In genomic region chr9:92737611-92738299, GRCh38 we compare ENCODE assay signal across 15 cellular contexts. TPM values are rescaled to one million over a fixed set of nuclear protein-coding genes. Genes with fewer than 3 reads are reported as not detected.
A peak's percentile ranks its signal among the peaks of the same experiment; 100 is the strongest.
DNase-seq lines count a peak whose midpoint lies in the region; ATAC-seq and TF ChIP-seq lines count a peak whose summit lies in the region.
"Had no signal": no experiment of that assay in that cellular context is flagged by ENCODE, and none has a peak within 500 bp of the region (broad histone marks: within the 10 kb centered on the region; RNA-seq: fewer than 3 reads in every experiment).

No MANE protein-coding gene starts in this region.

- H3K9ac ChIP-seq in neuronal stem cell (ENCODE audit: low read depth, low read length, poor library complexity): no peak overlapping the region

- H3K9me3 Mint-ChIP-seq in activated CD4-positive, alpha-beta T cell treated with anti-CD3 and anti-CD28 coated beads, Interleukin-2, amount 10 ng/mL, durations not matched to agents 7 days and 5 days: no peaks in the 10 kb centered on the region
- no peaks in the 10 kb centered on the region for H3K9me3 Mint-ChIP-seq in WTC11
- no peaks in the 10 kb centered on the region for H3K9me3 Mint-ChIP-seq in stimulated activated memory B cell treated with anti-CD40 and anti-IgM and Interleukin-4, amounts not matched to agents 10 μg/mL and 1 μg/mL and 100 μg/mL, for 72 hours
- H3K9me3 Mint-ChIP-seq: stimulated activated naive CD8-positive, alpha-beta T cell treated with anti-CD3 and anti-CD28 coated beads, Interleukin-15, Interleukin-2, amounts not matched to agents 100 ng/mL and 50 ng/mL, for 24 hours had no signal

- no peaks in the 10 kb centered on the region for H3K9me3 ChIP-seq in neuronal stem cell (replicated peaks in 1 of 2; ENCODE audit: control insufficient read depth in 2 of 2, insufficient read depth in 1 of 2, low read depth in 1 of 2, low read length in 2 of 2)

- no peaks in the 10 kb centered on the region for H3K27me3 Mint-ChIP-seq in activated CD4-positive, alpha-beta T cell treated with anti-CD3 and anti-CD28 coated beads, Interleukin-2, amount 10 ng/mL, durations not matched to agents 7 days and 5 days
- H3K27me3 Mint-ChIP-seq in WTC11 (ENCODE audit: low read depth): no peaks in the 10 kb centered on the region
- no peaks in the 10 kb centered on the region for H3K27me3 Mint-ChIP-seq in stimulated activated memory B cell treated with anti-CD40 and anti-IgM and Interleukin-4, amounts not matched to agents 10 μg/mL and 1 μg/mL and 100 μg/mL, for 72 hours
- H3K27me3 Mint-ChIP-seq: activated naive CD8-positive, alpha-beta T cell; stimulated activated naive CD8-positive, alpha-beta T cell treated with anti-CD3 and anti-CD28 coated beads, Interleukin-15, Interleukin-2, amounts not matched to agents 100 ng/mL and 50 ng/mL, for 24 hours had no signal

- H3K4me3 ChIP-seq in neuronal stem cell (ENCODE audit: low read length in 2 of 2): no peak overlapping the region

- no peaks in the 10 kb centered on the region for H3K36me3 ChIP-seq in neuronal stem cell (replicated peaks in 1 of 2; ENCODE audit: control insufficient read depth in 2 of 2, insufficient read depth in 2 of 2, low read length in 2 of 2)

- peaks cover 0 to 13% of the 10 kb centered on the region in 2 donors for H3K4me1 ChIP-seq in neuronal stem cell (ENCODE audit: control insufficient read depth in 2 of 2, insufficient read depth in 1 of 2, low read depth in 1 of 2, low read length in 2 of 2)

- peaks cover 15% of the 10 kb centered on the region for H3K79me1 ChIP-seq in neuronal stem cell (ENCODE audit: low read depth, low read length)

- H2BK12ac ChIP-seq in neuronal stem cell (ENCODE audit: low read length): no peak overlapping the region

- ATAC-seq in WTC11 (no peak), left colon (peak; percentile 38), HG02763 (IDR thresholded peaks at IDR 0.05; ENCODE audit: unreplicated experiment) (no peak)
- no peak for ATAC-seq in stimulated activated memory B cell treated with anti-CD40 and anti-IgM and Interleukin-4, amounts not matched to agents 10 μg/mL and 1 μg/mL and 100 μg/mL, for 72 hours
- ATAC-seq: HCT116 had no signal

- intact Hi-C loops in left colon (cut with DNase I, micrococcal nuclease): no loop called here

- no peak overlapping the region for H2AK5ac ChIP-seq in neuronal stem cell (ENCODE audit: low read depth, low read length)

- no peak overlapping the region for H2BK5ac ChIP-seq in neuronal stem cell (ENCODE audit: low read length)

- POLR2A ChIA-PET in activated CD4-positive, alpha-beta T cell treated with anti-CD3 and anti-CD28 coated beads, Interleukin-2, amount 10 ng/mL, durations not matched to agents 7 days and 5 days (lab: Charles Lee): no interaction called here
- POLR2A ChIA-PET in WTC11 (lab: Charles Lee): no interaction called here

- no peak overlapping the region for H4K8ac ChIP-seq in neuronal stem cell (ENCODE audit: low read depth, low read length)

- no peak overlapping the region for H3K27ac ChIP-seq in neuronal stem cell (replicated peaks; ENCODE audit: low read length)
- H3K27ac ChIP-seq: 22Rv1, HL-60 had no signal

- H4K91ac ChIP-seq in neuronal stem cell (ENCODE audit: low read depth, low read length, poor library complexity): no peak overlapping the region

- no peak overlapping the region for H2AFZ ChIP-seq in neuronal stem cell (ENCODE audit: low read length)

- H3K4me1 Mint-ChIP-seq in activated CD4-positive, alpha-beta T cell treated with anti-CD3 and anti-CD28 coated beads, Interleukin-2, amount 10 ng/mL, durations not matched to agents 7 days and 5 days: peaks cover 48% of the 10 kb centered on the region
- H3K4me1 Mint-ChIP-seq in WTC11: peaks cover 69% of the 10 kb centered on the region
- H3K4me1 Mint-ChIP-seq in stimulated activated memory B cell treated with anti-CD40 and anti-IgM and Interleukin-4, amounts not matched to agents 10 μg/mL and 1 μg/mL and 100 μg/mL, for 72 hours: peaks cover 81% of the 10 kb centered on the region

- peak overlapping the region; percentile 22 for H3K27ac Mint-ChIP-seq in activated CD4-positive, alpha-beta T cell treated with anti-CD3 and anti-CD28 coated beads, Interleukin-2, amount 10 ng/mL, durations not matched to agents 7 days and 5 days
- H3K27ac Mint-ChIP-seq in WTC11: peak overlapping the region; percentile 79; the same call in 1 of the 2 replicates
- peak overlapping the region; percentile 60 for H3K27ac Mint-ChIP-seq in stimulated activated memory B cell treated with anti-CD40 and anti-IgM and Interleukin-4, amounts not matched to agents 10 μg/mL and 1 μg/mL and 100 μg/mL, for 72 hours
- H3K27ac Mint-ChIP-seq: activated naive CD8-positive, alpha-beta T cell; stimulated activated naive CD8-positive, alpha-beta T cell treated with anti-CD3 and anti-CD28 coated beads, Interleukin-15, Interleukin-2, amounts not matched to agents 100 ng/mL and 50 ng/mL, for 24 hours had no signal

- no peak overlapping the region for H3K4me3 Mint-ChIP-seq in activated CD4-positive, alpha-beta T cell treated with anti-CD3 and anti-CD28 coated beads, Interleukin-2, amount 10 ng/mL, durations not matched to agents 7 days and 5 days
- no peak overlapping the region for H3K4me3 Mint-ChIP-seq in WTC11
- no peak overlapping the region for H3K4me3 Mint-ChIP-seq in stimulated activated memory B cell treated with anti-CD40 and anti-IgM and Interleukin-4, amounts not matched to agents 10 μg/mL and 1 μg/mL and 100 μg/mL, for 72 hours
- H3K4me3 Mint-ChIP-seq: activated naive CD8-positive, alpha-beta T cell; stimulated activated naive CD8-positive, alpha-beta T cell treated with anti-CD3 and anti-CD28 coated beads, Interleukin-15, Interleukin-2, amounts not matched to agents 100 ng/mL and 50 ng/mL, for 24 hours had no signal

- no peak overlapping the region for H3K4ac ChIP-seq in neuronal stem cell (ENCODE audit: low read length)

- H3K4me2 ChIP-seq in neuronal stem cell (ENCODE audit: insufficient read depth, low read length, poor library complexity, severe bottlenecking): no peak overlapping the region

- no peak for TF ChIP-seq CTCF in WTC11 (IDR thresholded peaks at IDR 0.05)

- H3K14ac ChIP-seq in neuronal stem cell (ENCODE audit: low read length): no peak overlapping the region

- no peak overlapping the region for H2BK120ac ChIP-seq in neuronal stem cell (ENCODE audit: low read depth, low read length)

- H2BK15ac ChIP-seq in neuronal stem cell (ENCODE audit: low read length): no peak overlapping the region

- no peak for DNase-seq in activated CD4-positive, alpha-beta T cell treated with anti-CD3 and anti-CD28 coated beads, Interleukin-2, amount 10 ng/mL, durations not matched to agents 7 days and 5 days
- no peak for DNase-seq in activated CD4-positive, alpha-beta T cell treated with anti-CD3 and anti-CD28 coated beads for 48 hours
- DNase-seq in WTC11 (ENCODE audit: low spot score) (no peak), left colon (no peak), neuronal stem cell (ENCODE audit: low spot score) (no peak)
- DNase-seq in stimulated activated CD4-positive, alpha-beta T cell treated with anti-CD3 and anti-CD28 coated beads, Interleukin-4, amount 100 ng/mL, for 4 hours: no peak
- DNase-seq: NCI-H2107; NK-92 treated with Interleukin-12 subunit alpha and Interleukin-12 subunit beta, amount 100 ng/mL, for 24 hours had no signal

- WGBS in neuronal stem cell (ENCODE audit: extremely low coverage in 2 of 2, insufficient read length in 2 of 2, insufficient replicate concordance in 1 of 2), 2 donors: no CpG with 5 or more reads among the region's 13 CpGs

- H3K36me3 Mint-ChIP-seq in activated CD4-positive, alpha-beta T cell treated with anti-CD3 and anti-CD28 coated beads, Interleukin-2, amount 10 ng/mL, durations not matched to agents 7 days and 5 days (ENCODE audit: low read depth): no peaks in the 10 kb centered on the region
- no peaks in the 10 kb centered on the region for H3K36me3 Mint-ChIP-seq in WTC11
- no peaks in the 10 kb centered on the region for H3K36me3 Mint-ChIP-seq in stimulated activated memory B cell treated with anti-CD40 and anti-IgM and Interleukin-4, amounts not matched to agents 10 μg/mL and 1 μg/mL and 100 μg/mL, for 72 hours

- H3K27me3 ChIP-seq in neuronal stem cell (ENCODE audit: control insufficient read depth in 3 of 3, insufficient read depth in 3 of 3, low read depth in 1 of 3, low read length in 3 of 3): peaks cover 0 to 2% (median 0%) of the 10 kb centered on the region in 3 experiments

- no peak overlapping the region for H3K23ac ChIP-seq in neuronal stem cell (ENCODE audit: low read depth, low read length, poor library complexity)

- CTCF ChIA-PET in activated CD4-positive, alpha-beta T cell treated with anti-CD3 and anti-CD28 coated beads, Interleukin-2, amount 10 ng/mL, durations not matched to agents 7 days and 5 days (lab: Charles Lee): interaction anchor here (1.7 kb wide), 1 partner anchor 21 kb away, joined by 4 read pairs; no protein-coding TSS in a partner anchor
- CTCF ChIA-PET in WTC11 (lab: Charles Lee): no interaction called here

- no peak overlapping the region for H3K18ac ChIP-seq in neuronal stem cell (ENCODE audit: low read length)

TF ChIP-seq in WTC11, 78 proteins besides CTCF, POLR2A, EP300 and RAD21 (continues in another document):
- TF ChIP-seq STAT6 (CRISPR knock-in tag; conservative IDR thresholded peaks at IDR 0.05; ENCODE audit: low read depth): no peak
- no peak for TF ChIP-seq ZNF396 (CRISPR knock-in tag; IDR thresholded peaks at IDR 0.05; ENCODE audit: borderline replicate concordance)
- no peak for TF ChIP-seq NFATC4 (CRISPR knock-in tag; IDR thresholded peaks at IDR 0.05)

RNA-seq across cellular contexts. Expression of gene BICD2, which starts 26.9 kb away (rescaled TPM):
- 10 to 100 TPM; 29.5 to 31.1 TPM for total RNA-seq in activated CD4-positive, alpha-beta T cell treated with anti-CD3 and anti-CD28 coated beads, Interleukin-2, amount 10 ng/mL, durations not matched to agents 7 days and 5 days
- total RNA-seq in WTC11 (2021) (30.8 to 38.7 TPM (median 31.4 TPM) in 3 replicates), left colon (10 to 100 TPM in 1 of 2 donors, 1 to 10 TPM in 1; 6.2 to 12.9 TPM)
- polyA plus RNA-seq in neuronal stem cell (2013, experiment 1 of 2): 13.6 TPM
- 14.2 TPM for polyA plus RNA-seq in neuronal stem cell (2013, experiment 2 of 2)

Comparison
In these comparisons a context has a peak if more than half of its experiments do, and no peak if none do; other contexts are left out.
1. H3K27ac Mint-ChIP-seq: peak in every context shown above with its lines; median percentile 79 in WTC11; 60 in stimulated activated memory B cell treated with anti-CD40 and anti-IgM and Interleukin-4, amounts not matched to agents 10 μg/mL and 1 μg/mL and 100 μg/mL, for 72 hours; 22 in activated CD4-positive, alpha-beta T cell treated with anti-CD3 and anti-CD28 coated beads, Interleukin-2, amount 10 ng/mL, durations not matched to agents 7 days and 5 days.